In the genomic region with DNA sequence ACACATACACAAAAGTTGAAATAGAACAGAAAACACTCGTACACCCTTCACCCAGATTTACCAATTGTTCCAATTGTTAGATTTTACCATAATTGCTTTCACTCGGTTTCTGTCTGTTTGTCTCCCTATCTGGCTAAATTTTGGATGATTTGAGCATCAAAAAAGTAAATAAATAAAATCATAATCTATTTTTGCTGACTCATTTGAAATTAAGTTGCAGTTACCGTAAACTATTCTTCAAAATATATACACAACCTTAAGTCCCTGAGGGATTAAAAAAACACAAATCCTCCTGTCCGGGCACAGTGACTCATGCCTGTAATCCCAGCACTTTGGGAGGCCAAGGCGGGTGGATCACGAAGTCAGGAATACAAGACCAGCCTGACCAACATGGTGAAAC, we compare ENCODE assay signal across 1 cellular context.
TF ChIP-seq lines count a peak whose summit lies in the region.

No MANE protein-coding gene starts in this region.

TF ChIP-seq in K562, 482 proteins besides CTCF, POLR2A, EP300 and RAD21 (continued from another document):
- TF ChIP-seq, protein P1, sequence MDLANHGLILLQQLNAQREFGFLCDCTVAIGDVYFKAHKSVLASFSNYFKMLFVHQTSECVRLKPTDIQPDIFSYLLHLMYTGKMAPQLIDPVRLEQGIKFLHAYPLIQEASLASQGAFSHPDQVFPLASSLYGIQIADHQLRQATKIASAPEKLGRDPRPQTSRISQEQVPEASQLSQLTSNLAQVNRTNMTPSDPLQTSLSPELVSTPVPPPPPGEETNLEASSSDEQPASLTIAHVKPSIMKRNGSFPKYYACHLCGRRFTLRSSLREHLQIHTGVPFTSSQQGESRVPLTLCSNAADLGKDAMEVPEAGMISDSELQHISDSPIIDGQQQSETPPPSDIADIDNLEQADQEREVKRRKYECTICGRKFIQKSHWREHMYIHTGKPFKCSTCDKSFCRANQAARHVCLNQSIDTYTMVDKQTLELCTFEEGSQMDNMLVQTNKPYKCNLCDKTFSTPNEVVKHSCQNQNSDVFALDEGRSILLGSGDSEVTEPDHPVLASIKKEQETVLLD (IDR thresholded peaks at IDR 0.05) = no peak
- TF ChIP-seq SMARCA4 (IDR thresholded peaks at IDR 0.05) (no peak), MAFF (IDR thresholded peaks at IDR 0.05; ENCODE audit: low read length) (peak; percentile 62), MAFG (tag; conservative IDR thresholded peaks at IDR 0.05) (peak; percentile 64), ZSCAN29 (IDR thresholded peaks at IDR 0.05) (no peak)
- TF ChIP-seq, protein P2, sequence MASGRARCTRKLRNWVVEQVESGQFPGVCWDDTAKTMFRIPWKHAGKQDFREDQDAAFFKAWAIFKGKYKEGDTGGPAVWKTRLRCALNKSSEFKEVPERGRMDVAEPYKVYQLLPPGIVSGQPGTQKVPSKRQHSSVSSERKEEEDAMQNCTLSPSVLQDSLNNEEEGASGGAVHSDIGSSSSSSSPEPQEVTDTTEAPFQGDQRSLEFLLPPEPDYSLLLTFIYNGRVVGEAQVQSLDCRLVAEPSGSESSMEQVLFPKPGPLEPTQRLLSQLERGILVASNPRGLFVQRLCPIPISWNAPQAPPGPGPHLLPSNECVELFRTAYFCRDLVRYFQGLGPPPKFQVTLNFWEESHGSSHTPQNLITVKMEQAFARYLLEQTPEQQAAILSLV (tag; IDR thresholded peaks at IDR 0.05) = no peak
